Comparison of ENCODE assay signal across 7 cellular contexts in genomic region chr7:128586715-128587114, GRCh38.
DNase-seq lines count a peak whose midpoint lies in the region; ATAC-seq, FAIRE-seq and TF ChIP-seq lines count a peak whose summit lies in the region.
"Not testable (repeated sequence)": the region's sequence is repeated elsewhere in the genome, so short reads cannot be mapped to it uniquely, and the experiment has no call there.

No MANE protein-coding gene starts in this region.

- peak overlapping the region in 5 of 7 donors; percentile 5 to 78 (median 47) for H3K27ac Mint-ChIP-seq in CD4-positive, alpha-beta memory T cell
- H3K27ac Mint-ChIP-seq in T-helper 17 cell = peak overlapping the region; percentile 66
- peak overlapping the region; percentile 68 for H3K27ac Mint-ChIP-seq in activated T-helper 17 cell treated with anti-CD3 and anti-CD28 coated beads, Interleukin-2, amount 50 U/mL, for 72 hours

- H2AFZ ChIP-seq in K562 (ENCODE audit: low read depth, low read length) = not testable (repeated sequence)

- not testable (repeated sequence) for DNase-seq in CD4-positive, alpha-beta memory T cell; T-helper 17 cell; K562 (ENCODE audit: extremely low read depth in 1 of 4, low spot score in 3 of 4); small intestine

- H3K4me1 Mint-ChIP-seq in CD4-positive, alpha-beta memory T cell = peaks cover 0 to 10% (median 7%) of the 10 kb centered on the region in 4 donors
- peaks cover 18% of the 10 kb centered on the region for H3K4me1 Mint-ChIP-seq in T-helper 17 cell
- not testable (repeated sequence) for H3K4me1 Mint-ChIP-seq in activated T-helper 17 cell treated with anti-CD3 and anti-CD28 coated beads, Interleukin-2, amount 50 U/mL, for 72 hours

- intact Hi-C loops in CD4-positive, alpha-beta memory T cell (cut with micrococcal nuclease); K562 (cut with micrococcal nuclease): not testable (repeated sequence)

- not testable (repeated sequence) for TF ChIP-seq RAD21 in K562 (CRISPR knock-in tag; conservative IDR thresholded peaks at IDR 0.05 in 1 of 2, IDR thresholded peaks at IDR 0.05 in 1 of 2)

- not testable (repeated sequence) for H3K27me3 Mint-ChIP-seq in CD4-positive, alpha-beta memory T cell; T-helper 17 cell; activated T-helper 17 cell treated with anti-CD3 and anti-CD28 coated beads, Interleukin-2, amount 50 U/mL, for 72 hours

- H3K36me3 ChIP-seq in CD4-positive, alpha-beta memory T cell (ENCODE audit: insufficient read depth, low read length); HEK293 (ENCODE audit: control insufficient read depth in 2 of 2, insufficient read depth in 1 of 2, low read length in 2 of 2); small intestine (ENCODE audit: control insufficient read depth in 2 of 2, insufficient read depth in 2 of 2, low read length in 2 of 2): not testable (repeated sequence)
- H3K36me3 ChIP-seq in K562 (ENCODE audit: control insufficient read depth, insufficient read depth, low read length) = peaks cover 31% of the 10 kb centered on the region; the same call in 2 of the 3 replicates

- FAIRE-seq in K562 (lab: Jason Lieb, UNC) = not testable (repeated sequence)
- FAIRE-seq in endometrium (lab: Jason Lieb, UNC) = peak; percentile 35
- peak; percentile 19 for FAIRE-seq in small intestine (lab: Jason Lieb, UNC)

- in situ Hi-C loops in K562 (cut with MboI) = not testable (repeated sequence)

- not testable (repeated sequence) for ATAC-seq in T-helper 17 cell; activated T-helper 17 cell treated with anti-CD3 and anti-CD28 coated beads, Interleukin-2, amount 50 U/mL, for 72 hours (replicated peaks); K562

- H4K20me1 ChIP-seq in K562 (replicated peaks; ENCODE audit: control insufficient read depth, insufficient read depth, low read length) = not testable (repeated sequence)

- not testable (repeated sequence) for TF ChIP-seq CTCF in HEK293 (tag by site-specific recombination; IDR thresholded peaks at IDR 0.05); K562 (IDR thresholded peaks at IDR 0.05 in 2 of 3, conservative IDR thresholded peaks at IDR 0.05 in 1 of 3; ENCODE audit: insufficient read depth in 2 of 3, low read depth in 1 of 3, low read length in 3 of 3)

- not testable (repeated sequence) for TF ChIP-seq POLR2A in K562 (conservative IDR thresholded peaks at IDR 0.05)

- POLR2A ChIA-PET in CD4-positive, alpha-beta memory T cell (lab: Charles Lee; ENCODE audit: partially characterized antibody); HEK293 (lab: Yijun Ruan, JAX); K562 (lab: Yijun Ruan, JAX): not testable (repeated sequence)

- H3K79me2 ChIP-seq in K562 (ENCODE audit: control insufficient read depth, insufficient read depth, low read length) = not testable (repeated sequence)

- H3K9me3 Mint-ChIP-seq in CD4-positive, alpha-beta memory T cell; activated T-helper 17 cell treated with anti-CD3 and anti-CD28 coated beads, Interleukin-2, amount 50 U/mL, for 72 hours: not testable (repeated sequence)

- H3K9me3 ChIP-seq in CD4-positive, alpha-beta memory T cell (ENCODE audit: control insufficient read depth in 1 of 2, low read length in 2 of 2); HEK293 (ENCODE audit: control insufficient read depth, insufficient read depth, low read depth, low read length); T-helper 17 cell (ENCODE audit: control insufficient read depth, low read length, poor library complexity, severe bottlenecking); K562 (replicated peaks; ENCODE audit: control insufficient read depth, insufficient read depth, low read depth, low read length); small intestine (ENCODE audit: control insufficient read depth, low read depth): not testable (repeated sequence)

- BruUV-seq in K562 (replicated peaks; lab: Mats Ljungman, UMichigan) = not testable (repeated sequence)

- H3K4me3 ChIP-seq in CD4-positive, alpha-beta memory T cell (ENCODE audit: low read length in 2 of 2); HEK293 (ENCODE audit: low read depth, low read length); K562; small intestine (ENCODE audit: low read depth in 1 of 2, low read length in 2 of 2): not testable (repeated sequence)

- not testable (repeated sequence) for H3K4me2 ChIP-seq in K562 (ENCODE audit: insufficient read depth, low read length)

- H3K4me1 ChIP-seq in CD4-positive, alpha-beta memory T cell (ENCODE audit: insufficient read depth, low read length); HEK293 (ENCODE audit: control insufficient read depth, insufficient read depth, low read length); K562 (replicated peaks in 1 of 2; ENCODE audit: control insufficient read depth in 2 of 2, insufficient read depth in 2 of 2, low read length in 2 of 2); small intestine (ENCODE audit: control insufficient read depth in 2 of 2, insufficient read depth in 1 of 2, low read depth in 1 of 2, low read length in 1 of 2): not testable (repeated sequence)

- peaks cover 31 to 36% of the 10 kb centered on the region in 2 donors for H3K36me3 Mint-ChIP-seq in CD4-positive, alpha-beta memory T cell
- H3K36me3 Mint-ChIP-seq in T-helper 17 cell (ENCODE audit: low read depth) = not testable (repeated sequence)
- H3K36me3 Mint-ChIP-seq in activated T-helper 17 cell treated with anti-CD3 and anti-CD28 coated beads, Interleukin-2, amount 50 U/mL, for 72 hours (ENCODE audit: low read depth) = peaks cover 76% of the 10 kb centered on the region

- CTCF ChIA-PET in CD4-positive, alpha-beta memory T cell (lab: Charles Lee; ENCODE audit: partially characterized antibody); HEK293 (lab: Yijun Ruan, JAX); K562 (lab: Yijun Ruan, JAX; ENCODE audit: low intra/inter-chr PET ratio): not testable (repeated sequence)

- not testable (repeated sequence) for H3K27me3 ChIP-seq in CD4-positive, alpha-beta memory T cell (ENCODE audit: insufficient read depth, low read length); K562 (ENCODE audit: control insufficient read depth in 2 of 2, insufficient read depth in 2 of 2, low read length in 2 of 2); small intestine (ENCODE audit: control insufficient read depth in 2 of 2, insufficient read depth in 2 of 2, low read length in 2 of 2)

- not testable (repeated sequence) for H3K4me3 Mint-ChIP-seq in CD4-positive, alpha-beta memory T cell; activated T-helper 17 cell treated with anti-CD3 and anti-CD28 coated beads, Interleukin-2, amount 50 U/mL, for 72 hours
- H3K4me3 Mint-ChIP-seq in T-helper 17 cell = peak overlapping the region; percentile 63

- H3K9ac ChIP-seq in K562 (ENCODE audit: insufficient read depth in 1 of 2, low read depth in 2 of 2, low read length in 2 of 2) = not testable (repeated sequence)

- H3K27ac ChIP-seq in CD4-positive, alpha-beta memory T cell (ENCODE audit: low read depth, low read length); HEK293 (ENCODE audit: extremely low read depth, low read depth, low read length); K562 (ENCODE audit: extremely low read depth, low read depth, low read length); small intestine (ENCODE audit: low read depth in 1 of 2, low read length in 1 of 2): not testable (repeated sequence)

- not testable (repeated sequence) for H3K9me1 ChIP-seq in K562 (ENCODE audit: control insufficient read depth, insufficient read depth, low read length)

- TF ChIP-seq EP300 in K562 (IDR thresholded peaks at IDR 0.05; ENCODE audit: low read length) = not testable (repeated sequence)

TF ChIP-seq in HEK293, 187 proteins besides CTCF, POLR2A, EP300 and RAD21:
- peak; percentile 99 for TF ChIP-seq ZNF558 (tag by site-specific recombination; IDR thresholded peaks at IDR 0.05)

TF ChIP-seq in K562, 482 proteins besides CTCF, POLR2A, EP300 and RAD21:
- TF ChIP-seq C11orf30 (IDR thresholded peaks at IDR 0.05; ENCODE audit: low read depth) = 0 out of 2 replicates have a peak, but pooled peaks have one; percentile 10
